In genomic region chr2:47606172-47606571, GRCh38 we compare ENCODE assay signal across 37 cellular contexts. TPM values are rescaled to one million over a fixed set of nuclear protein-coding genes. Genes with fewer than 3 reads are reported as not detected.
"Had no signal": no experiment of that assay in that cellular context is flagged by ENCODE, and none has a peak within 500 bp of the region (broad histone marks: within the 10 kb centered on the region; RNA-seq: fewer than 3 reads in every experiment).

No MANE protein-coding gene starts in this region.

- H3K4me3 ChIP-seq: MG63 had no signal

- H3K9me3 ChIP-seq: MG63 had no signal

- DNase-seq: Karpas-422, Kasumi-1, MG63, MM.1S, MV-4-11, NCI-H1048, NCI-H1092, NCI-H1092 treated with DMSO at 0.1 percent for 48 hours, NCI-H1105, NCI-H1105 treated with DMSO at 0.1 percent for 48 hours, NCI-H1417, NCI-H1417 treated with DMSO at 0.1 percent for 48 hours, NCI-H1436, NCI-H1436 treated with DMSO at 0.1 percent for 48 hours, NCI-H146, NCI-H1694, NCI-H1694 treated with DMSO at 0.1 percent for 48 hours, NCI-H187, NCI-H187 treated with DMSO at 0.1 percent for 48 hours, NCI-H1930, NCI-H2029, NCI-H2029 treated with DMSO at 0.1 percent for 48 hours, NCI-H2081, NCI-H2081 treated with DMSO at 0.1 percent for 48 hours, NCI-H2107, NCI-H2171, NCI-H2171 treated with DMSO at 0.1 percent for 48 hours, NCI-H226, NCI-H345, NCI-H446, NCI-H446 treated with DMSO at 0.1 percent for 48 hours, NCI-H510A, NCI-H510A treated with DMSO at 0.1 percent for 48 hours, NCI-H524 treated with DMSO at 0.1 percent for 48 hours had no signal

- H3K36me3 ChIP-seq: MG63 had no signal

- H3K27me3 ChIP-seq: MG63 had no signal

RNA-seq across cellular contexts. Expression of gene KCNK12, which starts 35.4 kb away (rescaled TPM):
- total RNA-seq: LHCN-M2, M059J, MCF 10A had no signal
